ENCODE assay signal across 8 cellular contexts in genomic region chr7:1537631-1538412, GRCh38. TPM values are rescaled to one million over a fixed set of nuclear protein-coding genes. Genes with fewer than 3 reads are reported as not detected.
A peak's percentile ranks its signal among the peaks of the same experiment; 100 is the strongest.
DNase-seq lines count a peak whose midpoint lies in the region; TF ChIP-seq lines count a peak whose summit lies in the region.

No MANE protein-coding gene starts in this region.

- peak; percentile 89 for DNase-seq in AG08395 (ENCODE audit: low spot score)
- peak; percentile 87 for DNase-seq in LHCN-M2 (ENCODE audit: low read depth)
- peak; percentile 35 for DNase-seq in MCF 10A (ENCODE audit: unreplicated experiment)
- DNase-seq in islet precursor cell = peak; percentile 66
- DNase-seq in GDM1 (lab: John Stamatoyannopoulos, UW) = no peak
- no peak for DNase-seq in GF-D8 (lab: John Stamatoyannopoulos, UW)
- no peak for DNase-seq in immature natural killer cell

- CTCF ChIA-PET in MCF 10A (lab: Yijun Ruan, JAX) = interaction anchor here (0.6 kb wide), 3 partner anchors 20 to 1052 kb away, joined by 3 to 5 read pairs (median 3); no protein-coding TSS in a partner anchor

- H3K4me3 Mint-ChIP-seq in MCF 10A (ENCODE audit: unreplicated experiment) (peak overlapping the region; percentile 70), immature natural killer cell (no peak overlapping the region)

- TF ChIP-seq CTCF in MCF 10A (IDR thresholded peaks at IDR 0.05; ENCODE audit: unreplicated experiment) = no peak

- H3K9me3 Mint-ChIP-seq in MCF 10A (ENCODE audit: unreplicated experiment) (no peaks in the 10 kb centered on the region), immature natural killer cell (no peaks in the 10 kb centered on the region)

- peaks cover 10% of the 10 kb centered on the region for H3K4me1 Mint-ChIP-seq in MCF 10A (ENCODE audit: insufficient read depth, unreplicated experiment)
- peaks cover 16 to 21% of the 10 kb centered on the region in 2 donors for H3K4me1 Mint-ChIP-seq in immature natural killer cell

- intact Hi-C loops in MCF 10A (cut with micrococcal nuclease) = no loop called here

- H3K36me3 Mint-ChIP-seq in MCF 10A (ENCODE audit: insufficient read depth, unreplicated experiment) (peaks cover 39% of the 10 kb centered on the region), immature natural killer cell (no peaks in the 10 kb centered on the region)

- peak overlapping the region; percentile 75 for H3K27ac Mint-ChIP-seq in MCF 10A (ENCODE audit: low read depth, unreplicated experiment)
- peak overlapping the region in 1 of 6 donors; percentile 57 for H3K27ac Mint-ChIP-seq in immature natural killer cell

- peak overlapping the region; percentile 71 for H3K4me3 ChIP-seq in skeletal muscle satellite cell (ENCODE audit: low read length)

- BruUV-seq in MCF 10A (replicated peaks; lab: Mats Ljungman, UMichigan) = no TSS peak

- peaks cover 26% of the 10 kb centered on the region for H3K36me3 ChIP-seq in skeletal muscle satellite cell (ENCODE audit: insufficient read depth, low read length)

- peak overlapping the region; percentile 94 for H3K4me2 ChIP-seq in skeletal muscle satellite cell (ENCODE audit: low read length)

- peaks cover 54% of the 10 kb centered on the region for H3K4me1 ChIP-seq in skeletal muscle satellite cell (ENCODE audit: control insufficient read depth, insufficient read depth, low read length)

- H3K27me3 Mint-ChIP-seq in MCF 10A (ENCODE audit: insufficient read depth, unreplicated experiment) = no peaks in the 10 kb centered on the region
- peaks cover under 1 to 18% (median 11%) of the 10 kb centered on the region in 3 donors for H3K27me3 Mint-ChIP-seq in immature natural killer cell (ENCODE audit: low read depth in 3 of 3)

- no peaks in the 10 kb centered on the region for H3K27me3 ChIP-seq in skeletal muscle satellite cell (ENCODE audit: control insufficient read depth, insufficient read depth, low read length)

- POLR2A ChIA-PET in MCF 10A (lab: Yijun Ruan, JAX) = interaction anchor here (0.7 to 7.8 kb wide), 6 partner anchors 18 to 80 kb away, joined by 3 to 118 read pairs (median 4); partner anchors contain the start of gene TMEM184A

- peak overlapping the region; percentile 96 for H3K9ac ChIP-seq in skeletal muscle satellite cell (ENCODE audit: low read depth, low read length)

- H3K9me3 ChIP-seq in skeletal muscle satellite cell (replicated peaks; ENCODE audit: low read length) = no peaks in the 10 kb centered on the region

RNA-seq across cellular contexts. Expression of gene MAFK, which starts 7.3 kb away (rescaled TPM):
- 15.5 and 16.1 TPM in 2 replicates for total RNA-seq in LHCN-M2 (2014; rRNA removed)
- 14.5 TPM for polyA plus RNA-seq in LHCN-M2 (2012)
- total RNA-seq in MCF 10A (2022) = 37.8 and 45.6 TPM in 2 replicates
- total RNA-seq in skeletal muscle satellite cell (2012; rRNA removed) = 8.6 and 11.4 TPM in 2 replicates
- under 1 TPM; 0.06 to 0.86 (median 0.76) TPM for polyA plus RNA-seq in immature natural killer cell

RNA-seq across cellular contexts. Expression of gene TMEM184A, which starts 18.2 kb away (rescaled TPM):
- total RNA-seq in LHCN-M2 (2014; rRNA removed) = 0.06 and 0.11 TPM in 2 replicates
- 0.55 TPM for polyA plus RNA-seq in LHCN-M2 (2012)
- total RNA-seq in MCF 10A (2022) = 9.0 and 14.2 TPM in 2 replicates
- total RNA-seq in skeletal muscle satellite cell (2012; rRNA removed) = under 0.01 TPM in 1 of 2 replicates, not detected in the other
- polyA plus RNA-seq in immature natural killer cell = not detected

RNA-seq across cellular contexts. Expression of gene PSMG3, which starts 32.0 kb away (rescaled TPM):
- total RNA-seq in LHCN-M2 (2014; rRNA removed) = 89.6 and 91.1 TPM in 2 replicates
- polyA plus RNA-seq in LHCN-M2 (2012) = 65.5 TPM
- total RNA-seq in MCF 10A (2022) = 38.2 and 42.1 TPM in 2 replicates
- total RNA-seq in skeletal muscle satellite cell (2012; rRNA removed) = 47.0 and 47.7 TPM in 2 replicates
- 10 to 100 TPM; 56.3 to 71.0 (median 61.9) TPM for polyA plus RNA-seq in immature natural killer cell

RNA-seq across cellular contexts. Expression of gene INTS1, which starts 33.6 kb away (rescaled TPM):
- 68.9 and 69.6 TPM in 2 replicates for total RNA-seq in LHCN-M2 (2014; rRNA removed)
- 64.5 TPM for polyA plus RNA-seq in LHCN-M2 (2012)
- total RNA-seq in MCF 10A (2022) = 86.3 and 93.5 TPM in 2 replicates
- 63.6 and 65.3 TPM in 2 replicates for total RNA-seq in skeletal muscle satellite cell (2012; rRNA removed)
- polyA plus RNA-seq in immature natural killer cell = 10 to 100 TPM in 2 of 3 donors, 1 to 10 TPM in 1; 5.2 to 33.6 (median 11.0) TPM

Comparison
In these comparisons a context has a peak if more than half of its experiments do, and no peak if none do; other contexts are left out.
1. DNase-seq: peak in AG08395 (single experiment), LHCN-M2 (single experiment), MCF 10A (single experiment) and islet precursor cell (single experiment); none in GDM1 (single experiment), GF-D8 (single experiment) and immature natural killer cell (0 of 3).